8 cellular contexts compared by ENCODE assay signal in the genomic region with DNA sequence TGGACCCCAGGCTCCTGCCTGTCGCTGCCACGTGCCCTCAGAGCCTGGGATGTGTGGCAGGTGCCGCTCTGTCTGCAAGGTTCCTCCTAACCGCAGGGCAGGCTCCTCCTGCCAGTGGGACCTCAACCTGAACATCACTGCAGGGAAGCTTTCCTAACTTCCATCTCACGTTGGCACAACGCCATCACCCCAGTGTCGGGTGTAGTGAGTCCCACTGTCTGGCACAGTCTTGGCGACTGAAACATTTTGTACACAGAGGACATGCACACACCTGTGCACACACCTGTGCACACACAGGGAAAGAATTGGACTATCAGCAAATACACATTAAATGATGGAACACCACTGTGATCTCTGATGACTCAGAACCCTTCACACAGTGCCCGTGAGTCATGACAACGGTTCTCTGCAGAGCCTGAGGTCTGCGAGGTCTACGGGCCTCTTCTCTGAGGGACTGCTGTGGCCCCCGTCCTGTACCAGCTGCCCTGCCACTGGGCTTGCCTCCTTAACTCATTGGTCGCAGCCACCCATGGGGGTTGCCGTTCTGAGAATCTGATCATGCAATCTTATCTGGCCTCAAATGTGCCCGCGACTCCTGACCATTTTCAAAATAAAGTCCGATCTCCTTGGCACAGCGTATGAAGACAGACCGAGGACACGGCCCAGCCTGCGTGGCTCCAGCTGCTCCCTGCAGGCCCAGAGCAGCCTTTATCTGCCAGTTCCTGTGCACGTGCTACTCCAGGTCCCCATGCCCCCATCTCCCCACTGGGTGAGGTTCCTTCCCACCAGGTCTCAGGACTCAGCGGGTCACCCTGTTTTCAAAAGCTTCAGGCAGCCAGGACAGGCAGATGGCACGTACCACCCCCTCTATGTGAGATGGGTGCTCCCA. TPM values are rescaled to one million over a fixed set of nuclear protein-coding genes. Genes with fewer than 3 reads are reported as not detected.
DNase-seq lines count a peak whose midpoint lies in the region; ATAC-seq and TF ChIP-seq lines count a peak whose summit lies in the region.

No MANE protein-coding gene starts in this region.

- H3K36me3 Mint-ChIP-seq in central memory CD8-positive, alpha-beta T cell (ENCODE audit: insufficient read depth) = peaks cover 4% of the 10 kb centered on the region

- no peak for ATAC-seq in central memory CD8-positive, alpha-beta T cell (replicated peaks; ENCODE audit: extremely low read depth, poor library complexity, severe bottlenecking)
- ATAC-seq in omental fat pad (ENCODE audit: low FRiP score) (peak; percentile 37), GM18520 (IDR thresholded peaks at IDR 0.05; ENCODE audit: unreplicated experiment) (no peak)

- DNase-seq in activated naive CD4-positive, alpha-beta T cell treated with Interleukin-2 at 50 U/mL for 16 hours = peak; percentile 41
- no peak for DNase-seq in activated naive CD4-positive, alpha-beta T cell treated with anti-CD3 and anti-CD28 coated beads, Interleukin-2, amount 50 U/mL, for 16 hours
- no peak for DNase-seq in central memory CD8-positive, alpha-beta T cell (ENCODE audit: low spot score in 2 of 2)
- DNase-seq in omental fat pad (ENCODE audit: low spot score) = no peak
- DNase-seq in NCI-H2029 treated with DMSO at 0.1 percent for 48 hours (lab: John Stamatoyannopoulos, UW) = no peak
- no peak for DNase-seq in NCI-H1436 treated with DMSO at 0.1 percent for 48 hours (lab: John Stamatoyannopoulos, UW)

- peak overlapping the region; percentile 86 for H3K27ac Mint-ChIP-seq in central memory CD8-positive, alpha-beta T cell (ENCODE audit: low read depth)

- H3K4me3 Mint-ChIP-seq in central memory CD8-positive, alpha-beta T cell = no peak overlapping the region

- no peaks in the 10 kb centered on the region for H3K27me3 Mint-ChIP-seq in central memory CD8-positive, alpha-beta T cell

- peaks cover 27% of the 10 kb centered on the region for H3K4me1 Mint-ChIP-seq in central memory CD8-positive, alpha-beta T cell

- no peaks in the 10 kb centered on the region for H3K9me3 Mint-ChIP-seq in central memory CD8-positive, alpha-beta T cell

- no peak for TF ChIP-seq CTCF in omental fat pad (IDR thresholded peaks at IDR 0.05)

TF ChIP-seq in PFSK-1, 5 proteins besides CTCF, POLR2A, EP300 and RAD21:
- TF ChIP-seq FOXP2 (optimal IDR thresholded peaks at IDR 0.05; ENCODE audit: borderline replicate concordance, extremely low read depth, extremely low read length, insufficient read depth) (peak; percentile 11), SIN3A (IDR thresholded peaks at IDR 0.05; ENCODE audit: borderline replicate concordance, insufficient read depth, low read length) (no peak)

RNA-seq across cellular contexts. Expression of gene CCDC57, which starts 7.6 kb away (rescaled TPM):
- polyA plus RNA-seq in PFSK-1 (2012; ENCODE audit: insufficient read length, low read depth) = 65.2 TPM
- 10 to 100 TPM; 14.8 to 32.0 (median 21.9) TPM for total RNA-seq in omental fat pad

RNA-seq across cellular contexts. Expression of gene SLC16A3, which starts 23.8 kb away (rescaled TPM):
- polyA plus RNA-seq in PFSK-1 (2012; ENCODE audit: insufficient read length, low read depth) = 813 TPM
- 10 to 100 TPM; 25.1 to 68.0 (median 27.5) TPM for total RNA-seq in omental fat pad
